Comparison of ENCODE assay signal across 17 cellular contexts in genomic region chr2:159606287-159606686, GRCh38. TPM values are rescaled to one million over a fixed set of nuclear protein-coding genes. Genes with fewer than 3 reads are reported as not detected.
DNase-seq lines count a peak whose midpoint lies in the region; ATAC-seq and TF ChIP-seq lines count a peak whose summit lies in the region.
"Had no signal": no experiment of that assay in that cellular context is flagged by ENCODE, and none has a peak within 500 bp of the region (broad histone marks: within the 10 kb centered on the region; RNA-seq: fewer than 3 reads in every experiment).

No MANE protein-coding gene starts in this region.

- H3K27ac ChIP-seq in breast epithelium (peak overlapping the region; percentile 20 to 59), duodenal mucosa (ENCODE audit: low read depth, low read length) (peak overlapping the region; percentile 23), mucosa of rectum (ENCODE audit: low read depth in 2 of 2, low read length in 2 of 2) (peak overlapping the region; percentile 38 to 74)
- H3K27ac ChIP-seq: foreskin keratinocyte had no signal

- BruUV-seq in MCF 10A (replicated peaks; lab: Mats Ljungman, UMichigan) = no TSS peak

- H3K36me3 ChIP-seq in breast epithelium = no peaks in the 10 kb centered on the region
- H3K36me3 ChIP-seq in duodenal mucosa (ENCODE audit: control insufficient read depth in 1 of 2, insufficient read depth in 2 of 2, low read length in 2 of 2) = no peaks in the 10 kb centered on the region
- H3K36me3 ChIP-seq in mucosa of rectum (ENCODE audit: control insufficient read depth in 2 of 2, insufficient read depth in 2 of 2, low read length in 2 of 2) = no peaks in the 10 kb centered on the region

- H3K9me3 ChIP-seq in breast epithelium (no peaks in the 10 kb centered on the region), duodenal mucosa (ENCODE audit: control insufficient read depth in 1 of 2, low read length in 2 of 2) (no peaks in the 10 kb centered on the region), mucosa of rectum (ENCODE audit: control insufficient read depth in 2 of 2, low read length in 2 of 2) (no peaks in the 10 kb centered on the region)

- TF ChIP-seq CTCF in breast epithelium (IDR thresholded peaks at IDR 0.05) (no peak), MCF 10A (IDR thresholded peaks at IDR 0.05; ENCODE audit: unreplicated experiment) (no peak), type B pancreatic cell (conservative IDR thresholded peaks at IDR 0.05) (no peak)

- H3K4me1 ChIP-seq in breast epithelium = peaks cover 0 to 16% of the 10 kb centered on the region in 2 donors
- peaks cover 14 to 34% of the 10 kb centered on the region in 2 donors for H3K4me1 ChIP-seq in duodenal mucosa (ENCODE audit: control insufficient read depth in 1 of 2, insufficient read depth in 2 of 2, low read length in 2 of 2)
- peaks cover 9 to 20% of the 10 kb centered on the region in 2 donors for H3K4me1 ChIP-seq in mucosa of rectum (ENCODE audit: control insufficient read depth in 2 of 2, insufficient read depth in 2 of 2, low read length in 2 of 2)

- H3K9me3 Mint-ChIP-seq in MCF 10A (ENCODE audit: unreplicated experiment) = no peaks in the 10 kb centered on the region
- H3K9me3 Mint-ChIP-seq in type B pancreatic cell = no peaks in the 10 kb centered on the region
- H3K9me3 Mint-ChIP-seq: activated CD4-positive, alpha-beta T cell treated with anti-CD3 and anti-CD28 coated beads, Interleukin-2, amount 10 ng/mL, durations not matched to agents 24 days and 14 days; activated T-cell treated with anti-CD3 and anti-CD28 coated beads, Interleukin-2, amount 50 U/mL, for 4 hours; naive B cell; stimulated activated naive B cell treated with anti-CD40 and anti-IgM and Interleukin-4, amounts not matched to agents 10 μg/mL and 1 μg/mL and 100 μg/mL, for 72 hours had no signal

- POLR2A ChIA-PET in MCF 10A (lab: Yijun Ruan, JAX) = interaction anchor here (1.3 to 7.8 kb wide), 3 partner anchors 9 to 231 kb away, joined by 4 to 135 read pairs (median 16); partner anchors contain the start of gene BAZ2B

- CTCF ChIA-PET in MCF 10A (lab: Yijun Ruan, JAX) = no interaction called here

- TF ChIP-seq POLR2A in breast epithelium (IDR thresholded peaks at IDR 0.05) = no peak

- H3K27ac Mint-ChIP-seq in MCF 10A (ENCODE audit: low read depth, unreplicated experiment) = no peak overlapping the region
- peak overlapping the region; percentile 58 for H3K27ac Mint-ChIP-seq in type B pancreatic cell
- H3K27ac Mint-ChIP-seq: activated CD4-positive, alpha-beta T cell treated with anti-CD3 and anti-CD28 coated beads, Interleukin-2, amount 10 ng/mL, durations not matched to agents 24 days and 14 days; stimulated activated naive B cell treated with anti-CD40 and anti-IgM and Interleukin-4, amounts not matched to agents 10 μg/mL and 1 μg/mL and 100 μg/mL, for 72 hours; T-helper 17 cell had no signal

- H3K9ac ChIP-seq in duodenal mucosa (ENCODE audit: low read depth in 1 of 2, low read length in 2 of 2) (no peak overlapping the region), mucosa of rectum (ENCODE audit: low read depth in 1 of 2, low read length in 2 of 2) (peak overlapping the region in 1 of 2 donors; percentile 41)

- intact Hi-C loops in breast epithelium (cut with DNase I; ENCODE audit: low total_unique reads) (loop anchor here (10.0 kb wide), 1 partner anchor 1831 kb away; no protein-coding TSS in a partner anchor), MCF 10A (cut with micrococcal nuclease) (no loop called here), sciatic nerve (cut with DNase I) (no loop called here)

- H3K4me1 Mint-ChIP-seq in MCF 10A (ENCODE audit: insufficient read depth, unreplicated experiment) (peaks cover 17% of the 10 kb centered on the region), type B pancreatic cell (ENCODE audit: unreplicated experiment) (peaks cover 40% of the 10 kb centered on the region)
- H3K4me1 Mint-ChIP-seq: activated CD4-positive, alpha-beta T cell treated with anti-CD3 and anti-CD28 coated beads, Interleukin-2, amount 10 ng/mL, durations not matched to agents 24 days and 14 days had no signal

- no peaks in the 10 kb centered on the region for H3K27me3 ChIP-seq in breast epithelium
- no peaks in the 10 kb centered on the region for H3K27me3 ChIP-seq in duodenal mucosa (ENCODE audit: control insufficient read depth in 1 of 2, insufficient read depth in 2 of 2, low read length in 2 of 2)
- no peaks in the 10 kb centered on the region for H3K27me3 ChIP-seq in mucosa of rectum (ENCODE audit: control insufficient read depth in 2 of 2, insufficient read depth in 2 of 2, low read length in 2 of 2)
- H3K27me3 ChIP-seq: foreskin keratinocyte had no signal

- H3K27me3 Mint-ChIP-seq in MCF 10A (ENCODE audit: insufficient read depth, unreplicated experiment) = no peaks in the 10 kb centered on the region
- H3K27me3 Mint-ChIP-seq in type B pancreatic cell = no peaks in the 10 kb centered on the region
- H3K27me3 Mint-ChIP-seq: naive B cell; stimulated activated naive B cell treated with anti-CD40 and anti-IgM and Interleukin-4, amounts not matched to agents 10 μg/mL and 1 μg/mL and 100 μg/mL, for 72 hours; T-helper 17 cell had no signal

- H3K4me3 ChIP-seq in breast epithelium (no peak overlapping the region), duodenal mucosa (ENCODE audit: low read depth in 1 of 2, low read length in 2 of 2) (peak overlapping the region in 1 of 2 donors; percentile 8), mucosa of rectum (ENCODE audit: low read length in 2 of 2) (no peak overlapping the region)

- H3K4me3 Mint-ChIP-seq in MCF 10A (ENCODE audit: unreplicated experiment) (no peak overlapping the region), type B pancreatic cell (peak overlapping the region; percentile 42)
- H3K4me3 Mint-ChIP-seq: activated CD4-positive, alpha-beta T cell treated with anti-CD3 and anti-CD28 coated beads, Interleukin-2, amount 10 ng/mL, durations not matched to agents 24 days and 14 days; activated T-cell treated with anti-CD3 and anti-CD28 coated beads, Interleukin-2, amount 50 U/mL, for 4 hours; naive B cell; stimulated activated naive B cell treated with anti-CD40 and anti-IgM and Interleukin-4, amounts not matched to agents 10 μg/mL and 1 μg/mL and 100 μg/mL, for 72 hours; T-helper 17 cell had no signal

- no peak for ATAC-seq in sciatic nerve
- ATAC-seq: activated T-cell treated with anti-CD3 and anti-CD28 coated beads, Interleukin-2, amount 50 U/mL, for 4 hours; foreskin keratinocyte; stimulated activated naive B cell treated with anti-CD40 and anti-IgM and Interleukin-4, amounts not matched to agents 10 μg/mL and 1 μg/mL and 100 μg/mL, for 72 hours; T-helper 17 cell had no signal

- H3K36me3 Mint-ChIP-seq in MCF 10A (ENCODE audit: insufficient read depth, unreplicated experiment) = no peaks in the 10 kb centered on the region
- H3K36me3 Mint-ChIP-seq in type B pancreatic cell = peaks cover 9% of the 10 kb centered on the region
- H3K36me3 Mint-ChIP-seq: naive B cell; stimulated activated naive B cell treated with anti-CD40 and anti-IgM and Interleukin-4, amounts not matched to agents 10 μg/mL and 1 μg/mL and 100 μg/mL, for 72 hours had no signal

- DNase-seq in breast epithelium (ENCODE audit: low spot score in 2 of 2) (no peak), MCF 10A (ENCODE audit: unreplicated experiment) (no peak), type B pancreatic cell (ENCODE audit: extremely low spot score, unreplicated experiment) (no peak), COR-L47 (lab: John Stamatoyannopoulos, UW) (no peak), sciatic nerve (ENCODE audit: low spot score) (no peak), GF-D8 (lab: John Stamatoyannopoulos, UW) (no peak)
- DNase-seq: activated CD4-positive, alpha-beta T cell treated with anti-CD3 and anti-CD28 coated beads, Interleukin-2, amount 10 ng/mL, durations not matched to agents 24 days and 14 days; activated T-cell treated with anti-CD3 and anti-CD28 coated beads, Interleukin-2, amount 50 U/mL, for 4 hours; amniotic stem cell; foreskin keratinocyte; Karpas-422; naive B cell; NCI-H187 treated with DMSO at 0.1 percent for 48 hours; stimulated activated naive B cell treated with anti-CD40 and anti-IgM and Interleukin-4, amounts not matched to agents 10 μg/mL and 1 μg/mL and 100 μg/mL, for 72 hours; T-helper 17 cell had no signal

RNA-seq across cellular contexts. Expression of gene BAZ2B, which starts 10.1 kb away (rescaled TPM):
- 100 to 1,000 TPM in 2 of 3 donors, 10 to 100 TPM in 1; 86.1 to 250 (median 143) TPM for total RNA-seq in breast epithelium
- total RNA-seq in MCF 10A (2022) = 51.8 and 60.0 TPM in 2 replicates
- total RNA-seq in type B pancreatic cell (ENCODE audit: low replicate concordance) = 65.2 and 80.4 TPM in 2 replicates
- 139 TPM for total RNA-seq in sciatic nerve
